In the genomic region with DNA sequence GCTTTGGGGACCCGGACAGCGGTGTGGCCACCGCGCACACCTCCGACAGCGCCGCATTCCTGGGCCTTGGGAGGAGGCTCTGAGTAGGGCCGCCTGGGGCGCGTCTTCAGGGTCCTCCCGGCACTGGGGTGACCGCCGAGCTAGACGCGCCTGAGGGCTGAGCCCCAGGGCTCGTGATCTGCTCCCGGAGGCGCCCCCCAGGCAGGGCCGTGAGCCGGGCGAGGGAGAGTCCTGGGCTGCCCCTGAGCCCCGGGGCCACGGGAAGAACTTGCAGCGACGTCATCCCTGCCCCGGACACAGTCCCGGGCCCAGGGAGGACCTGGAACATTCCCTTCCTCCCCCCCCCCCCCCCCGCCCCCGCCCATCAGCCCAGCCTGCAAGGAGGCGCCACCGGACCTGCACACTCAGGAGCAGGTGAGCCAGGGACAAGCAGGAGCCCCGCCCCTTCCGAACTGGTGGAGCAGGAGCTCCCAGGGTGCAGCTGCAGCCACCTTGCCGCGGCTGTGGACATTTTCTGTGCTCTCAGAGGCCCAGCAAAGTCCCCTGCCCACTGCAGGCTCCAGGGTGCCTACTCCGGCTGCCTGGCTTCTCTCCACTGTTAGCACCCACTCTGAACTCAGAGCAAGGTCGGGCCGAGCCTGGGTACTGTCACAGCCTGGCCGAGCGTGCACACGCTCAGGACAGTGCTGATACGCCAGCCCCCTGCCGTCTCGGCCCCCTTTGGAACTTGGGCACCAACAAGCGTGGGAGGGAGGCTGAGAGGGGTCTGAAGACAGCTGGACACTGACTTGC, we compare ENCODE assay signal across 8 cellular contexts. TPM values are rescaled to one million over a fixed set of nuclear protein-coding genes. Genes with fewer than 3 reads are reported as not detected.
DNase-seq lines count a peak whose midpoint lies in the region; ATAC-seq, FAIRE-seq and TF ChIP-seq lines count a peak whose summit lies in the region.

No MANE protein-coding gene starts in this region.

- peak overlapping the region; percentile 77 to 88 (median 77) for H3K4me3 Mint-ChIP-seq in T-cell

- H4K8ac ChIP-seq in mesendoderm (ENCODE audit: low read depth, low read length), result peak overlapping the region; percentile 83

- H2BK5ac ChIP-seq in mesendoderm (ENCODE audit: low read length), result peak overlapping the region; percentile 34

- TF ChIP-seq EP300 in A549 (IDR thresholded peaks at IDR 0.05), result no peak

- H3K56ac ChIP-seq in mesendoderm (ENCODE audit: low read length), result peak overlapping the region; percentile 96

- H3K18ac ChIP-seq in mesendoderm (ENCODE audit: low read length), result peak overlapping the region; percentile 75

- CTCF ChIA-PET in A549 (lab: Yijun Ruan, JAX) (interaction anchor here (1.0 to 2.2 kb wide), 6 partner anchors 15 to 521 kb away, joined by 3 to 11 read pairs (median 6); no protein-coding TSS in a partner anchor), T-cell (lab: Charles Lee) (interaction anchor here (1.2 to 4.4 kb wide), 2 partner anchors 16 kb away, joined by 10 to 19 read pairs; no protein-coding TSS in a partner anchor)

- no peaks in the 10 kb centered on the region for H3K27me3 ChIP-seq in mesendoderm (ENCODE audit: insufficient read depth, low read length, poor library complexity)

- no peak overlapping the region for H2BK120ac ChIP-seq in mesendoderm (ENCODE audit: low read depth, low read length)

- H2BK15ac ChIP-seq in mesendoderm (replicated peaks; ENCODE audit: low read depth), result no peak overlapping the region

- POLR2A ChIA-PET in A549 (lab: Yijun Ruan, JAX) (interaction anchor here (0.5 to 1.5 kb wide), 3 partner anchors 15 to 166 kb away, joined by 3 to 7 read pairs (median 4); partner anchors contain the start of gene M6PR), T-cell (lab: Charles Lee) (no interaction called here)

- H3K4me3 ChIP-seq in A549, result peak overlapping the region; percentile 56
- peak overlapping the region; percentile 93 for H3K4me3 ChIP-seq in epithelial cell of proximal tubule (ENCODE audit: low read depth, low read length)
- H3K4me3 ChIP-seq in mesendoderm (ENCODE audit: low read length), result peak overlapping the region; percentile 74

- DNase-seq in A549 (ENCODE audit: low read depth in 1 of 2, low spot score in 1 of 2) (peak; percentile 60 to 67), T-cell (peak in 4 of 34 experiments; percentile 5 to 22 (median 10)), epithelial cell of proximal tubule (ENCODE audit: low read depth) (no peak), mesendoderm (peak; percentile 91), superior temporal gyrus (ENCODE audit: extremely low spot score) (peak; percentile 33), NCI-H1694 treated with DMSO at 0.1 percent for 48 hours (lab: John Stamatoyannopoulos, UW) (no peak), OCI-M2 (lab: John Stamatoyannopoulos, UW; ENCODE audit: unreplicated experiment) (no peak)

- peaks cover 9% of the 10 kb centered on the region; the same call in 2 of the 3 replicates for H3K4me1 ChIP-seq in A549
- H3K4me1 ChIP-seq in mesendoderm (ENCODE audit: control insufficient read depth, low read depth, low read length), result no peaks in the 10 kb centered on the region

- peak overlapping the region; percentile 91 for H3K9ac ChIP-seq in mesendoderm (ENCODE audit: low read length)

- H3K4me1 Mint-ChIP-seq in T-cell, result peaks cover 7 to 12% (median 9%) of the 10 kb centered on the region in 3 donors

- no peaks in the 10 kb centered on the region for H3K79me2 ChIP-seq in mesendoderm (ENCODE audit: control insufficient read depth, insufficient read depth, low read length)

- no peak overlapping the region for H2AK5ac ChIP-seq in mesendoderm (ENCODE audit: low read length)

- no peak overlapping the region for H4K5ac ChIP-seq in mesendoderm (ENCODE audit: low read length)

- no peak for FAIRE-seq in A549 (lab: Jason Lieb, UNC)

- H3K9me3 ChIP-seq in A549, result no peaks in the 10 kb centered on the region

- H3K4me2 ChIP-seq in A549 (peak overlapping the region; percentile 73), mesendoderm (ENCODE audit: low read length) (peak overlapping the region; percentile 68)

- TF ChIP-seq CTCF in A549 (IDR thresholded peaks at IDR 0.05) (no peak), epithelial cell of proximal tubule (conservative IDR thresholded peaks at IDR 0.05; ENCODE audit: low read depth, low read length) (no peak)

- peak; percentile 67 for TF ChIP-seq POLR2A in A549 (IDR thresholded peaks at IDR 0.05; ENCODE audit: low read length)

- peak; percentile 80 to 89 for ATAC-seq in A549
- ATAC-seq in GM18867 (IDR thresholded peaks at IDR 0.05; ENCODE audit: unreplicated experiment), result peak; percentile 17
- peak; percentile 46 to 60 (median 54) for ATAC-seq in T-cell (replicated peaks in 1 of 4)

- no peak for TF ChIP-seq RAD21 in A549 (conservative IDR thresholded peaks at IDR 0.05 in 1 of 2, IDR thresholded peaks at IDR 0.05 in 1 of 2)

- H3K4ac ChIP-seq in mesendoderm (ENCODE audit: low read depth, low read length), result peak overlapping the region; percentile 77

- no peak overlapping the region for H3K23ac ChIP-seq in mesendoderm (ENCODE audit: low read length)

- H3K36me3 ChIP-seq in mesendoderm (ENCODE audit: control insufficient read depth, insufficient read depth, low read length), result no peaks in the 10 kb centered on the region

- WGBS in A549 (ENCODE audit: missing lambda C conversion rate), result 37% methylated on average over 20 of the region's 45 CpGs
- no CpG with 5 or more reads among the region's 45 CpGs for WGBS in mesendoderm (ENCODE audit: extremely low coverage, insufficient coverage, low lambda C conversion rate)

- H3K27ac ChIP-seq in A549 (peak overlapping the region; percentile 76 to 90), mesendoderm (ENCODE audit: low read depth, low read length) (peak overlapping the region; percentile 89)

- H3K9me3 Mint-ChIP-seq in T-cell, result no peaks in the 10 kb centered on the region

- no peaks in the 10 kb centered on the region for H3K27me3 Mint-ChIP-seq in T-cell

- peaks cover 18% of the 10 kb centered on the region for H3K36me3 Mint-ChIP-seq in T-cell

- H3K27ac Mint-ChIP-seq in T-cell, result no peak overlapping the region

- H3K79me1 ChIP-seq in mesendoderm (ENCODE audit: low read length), result no peaks in the 10 kb centered on the region

TF ChIP-seq in A549, 52 proteins besides CTCF, POLR2A, EP300 and RAD21:
- TF ChIP-seq HOXA7 (CRISPR knock-in tag; IDR thresholded peaks at IDR 0.05) (no peak), USF2 (IDR thresholded peaks at IDR 0.05) (no peak), MAX (IDR thresholded peaks at IDR 0.05) (peak; percentile 31; the same call in 1 of the 2 replicates), FOSB (CRISPR knock-in tag; IDR thresholded peaks at IDR 0.05) (no peak), BCL3 (IDR thresholded peaks at IDR 0.05) (0 out of 3 replicates have a peak, but pooled peaks have one; percentile 33), RFX5 (IDR thresholded peaks at IDR 0.05) (no peak), HEYL (CRISPR knock-in tag; IDR thresholded peaks at IDR 0.05) (no peak), JUN (IDR thresholded peaks at IDR 0.05) (peak in 1 of 2 experiments; percentile 51; a peak in 1 of 5 replicates), TFCP2L1 (CRISPR knock-in tag; IDR thresholded peaks at IDR 0.05) (no peak)
- TF ChIP-seq, protein P1, sequence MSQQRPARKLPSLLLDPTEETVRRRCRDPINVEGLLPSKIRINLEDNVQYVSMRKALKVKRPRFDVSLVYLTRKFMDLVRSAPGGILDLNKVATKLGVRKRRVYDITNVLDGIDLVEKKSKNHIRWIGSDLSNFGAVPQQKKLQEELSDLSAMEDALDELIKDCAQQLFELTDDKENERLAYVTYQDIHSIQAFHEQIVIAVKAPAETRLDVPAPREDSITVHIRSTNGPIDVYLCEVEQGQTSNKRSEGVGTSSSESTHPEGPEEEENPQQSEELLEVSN (IDR thresholded peaks at IDR 0.05; ENCODE audit: borderline replicate concordance, low read depth), result 0 out of 2 replicates have a peak, but pooled peaks have one; percentile 34

RNA-seq across cellular contexts. Expression of gene A2M, which starts 50.7 kb away (rescaled TPM):
- polyA plus RNA-seq in A549 (2011; rRNA removed), result 0.01 TPM in 1 of 2 replicates, not detected in the other
- not detected in 2 replicates for polyA plus RNA-seq in A549 (2012; cell fraction: cytosol; rRNA removed)
- not detected in 2 replicates for polyA plus RNA-seq in A549 (2012; cell fraction: nucleus; rRNA removed)
- not detected in 3 replicates for polyA plus RNA-seq in A549 (2017; fragmentation: RNase III; extraction: RNeasy Plus Mini Kit Qiagen cat#74134 plus additional on column Dnase treatment)
- polyA minus RNA-seq in A549 (2011; rRNA and poly(A)+ RNA removed), result 0.08 TPM in 1 of 2 replicates, not detected in the other
- total RNA-seq in T-cell, result 1 to 10 TPM in 3 of 5 donors, not detected in 2; 3.9 to 6.5 (median 4.9) TPM
- 0.17 and 0.29 TPM in 2 replicates for total RNA-seq in epithelial cell of proximal tubule
- not detected for polyA plus RNA-seq in mesendoderm (2013, experiment 1 of 2)
- polyA plus RNA-seq in mesendoderm (2013, experiment 2 of 2), result not detected

Comparison
In these comparisons a context has a peak if more than half of its experiments do, and no peak if none do; other contexts are left out.
1. ATAC-seq: peak in every context shown above with its lines; median percentile 84 in A549; 54 in T-cell; 17 in GM18867.
2. DNase-seq: peak in A549 (2 of 2), mesendoderm (single experiment) and superior temporal gyrus (single experiment); none in epithelial cell of proximal tubule (single experiment), NCI-H1694 treated with DMSO at 0.1 percent for 48 hours (single experiment) and OCI-M2 (single experiment).
3. Peak in every context shown above with its lines, with median percentiles within 50 percentile points of each other: H3K4me3 ChIP-seq.